10 cellular contexts compared by ENCODE assay signal in genomic region chr13:75416327-75417005, GRCh38.
A peak's percentile ranks its signal among the peaks of the same experiment; 100 is the strongest.
DNase-seq lines count a peak whose midpoint lies in the region; ATAC-seq and TF ChIP-seq lines count a peak whose summit lies in the region.
"Had no signal": no experiment of that assay in that cellular context is flagged by ENCODE, and none has a peak within 500 bp of the region (broad histone marks: within the 10 kb centered on the region; RNA-seq: fewer than 3 reads in every experiment).

No MANE protein-coding gene starts in this region.

- H3K27me3 Mint-ChIP-seq in stimulated activated naive CD8-positive, alpha-beta T cell treated with anti-CD3 and anti-CD28 coated beads, Interleukin-15, amount 100 ng/mL, for 72 hours: peaks cover 10% of the 10 kb centered on the region

- H3K36me3 ChIP-seq in brain microvascular endothelial cell (replicated peaks): no peaks in the 10 kb centered on the region

- H3K4me3 ChIP-seq in brain microvascular endothelial cell (ENCODE audit: low read depth, low read length): no peak overlapping the region

- no peak overlapping the region for H3K27ac Mint-ChIP-seq in stimulated activated naive CD8-positive, alpha-beta T cell treated with anti-CD3 and anti-CD28 coated beads, Interleukin-15, amount 100 ng/mL, for 72 hours
- H3K27ac Mint-ChIP-seq: T-helper 17 cell had no signal

- H3K27ac ChIP-seq in brain microvascular endothelial cell: no peak overlapping the region

- no peak for ATAC-seq in stimulated activated naive CD8-positive, alpha-beta T cell treated with anti-CD3 and anti-CD28 coated beads, Interleukin-15, Interleukin-2, amounts not matched to agents 100 U/mL and 50 U/mL, for 24 hours
- no peak for ATAC-seq in stimulated activated naive CD8-positive, alpha-beta T cell treated with anti-CD3 and anti-CD28 coated beads, Interleukin-15, amount 100 ng/mL, for 72 hours
- peak; percentile 60 for ATAC-seq in HG02870 (IDR thresholded peaks at IDR 0.05; ENCODE audit: unreplicated experiment)
- ATAC-seq: T-helper 17 cell had no signal

- H3K4me3 Mint-ChIP-seq in stimulated activated naive CD8-positive, alpha-beta T cell treated with anti-CD3 and anti-CD28 coated beads, Interleukin-15, amount 100 ng/mL, for 72 hours: no peak overlapping the region
- H3K4me3 Mint-ChIP-seq: T-helper 17 cell had no signal

- in situ Hi-C loops in brain microvascular endothelial cell (cut with HindIII; ENCODE audit: low pct_ligation_motif_present, low sequenced_read_pairs) (no loop called here), ACHN (cut with HindIII; ENCODE audit: low pct_ligation_motif_present, low pct_unique_long_range_greater_than_20kb, low sequenced_read_pairs) (no loop called here)

- TF ChIP-seq CTCF in brain microvascular endothelial cell (IDR thresholded peaks at IDR 0.05; ENCODE audit: low read depth, low read length, missing control alignments): peak; percentile 1

- H3K4me1 Mint-ChIP-seq in stimulated activated naive CD8-positive, alpha-beta T cell treated with anti-CD3 and anti-CD28 coated beads, Interleukin-15, amount 100 ng/mL, for 72 hours: no peaks in the 10 kb centered on the region

- peak; percentile 5 for DNase-seq in stimulated activated naive CD8-positive, alpha-beta T cell treated with anti-CD3 and anti-CD28 coated beads, Interleukin-15, Interleukin-2, amounts not matched to agents 100 U/mL and 50 U/mL, for 24 hours
- DNase-seq in stimulated activated naive CD8-positive, alpha-beta T cell treated with anti-CD3 and anti-CD28 coated beads, Interleukin-15, amount 100 ng/mL, for 72 hours: no peak
- DNase-seq in brain microvascular endothelial cell (no peak), hepatic stellate cell (ENCODE audit: low spot score) (no peak), cortex of kidney (lab: John Stamatoyannopoulos, UW) (no peak), CD1c-positive myeloid dendritic cell (ENCODE audit: extremely low spot score) (no peak), ACHN (no peak)
- DNase-seq: CD4-positive, CD25-positive, alpha-beta regulatory T cell; T-helper 17 cell had no signal

- H3K27me3 ChIP-seq in brain microvascular endothelial cell (replicated peaks): no peaks in the 10 kb centered on the region

- no peaks in the 10 kb centered on the region for H3K9me3 Mint-ChIP-seq in stimulated activated naive CD8-positive, alpha-beta T cell treated with anti-CD3 and anti-CD28 coated beads, Interleukin-15, amount 100 ng/mL, for 72 hours
